1 cellular context compared by ENCODE assay signal in genomic region chr2:56344771-56345170, GRCh38.
TF ChIP-seq lines count a peak whose summit lies in the region.

No MANE protein-coding gene starts in this region.

TF ChIP-seq in SK-N-SH treated with all-trans-retinoic acid at 6 μM for 48 hours, 23 proteins besides CTCF, POLR2A, EP300 and RAD21 (continued from another document):
- TF ChIP-seq CREB5 (CRISPR knock-in tag; IDR thresholded peaks at IDR 0.05; ENCODE audit: low read depth) (no peak), SNAI2 (CRISPR knock-in tag; IDR thresholded peaks at IDR 0.05) (no peak), ZNF8 (CRISPR knock-in tag; IDR thresholded peaks at IDR 0.05) (no peak)
